ENCODE assay signal across 2 cellular contexts in genomic region chr10:1210667-1211066, GRCh38.
TF ChIP-seq lines count a peak whose summit lies in the region.

No MANE protein-coding gene starts in this region.

TF ChIP-seq in GM12878, 131 proteins besides CTCF, POLR2A, EP300 and RAD21 (continued from another document):
- peak; percentile 56 for TF ChIP-seq BCL3 (IDR thresholded peaks at IDR 0.05; ENCODE audit: borderline replicate concordance, insufficient read depth, low read depth, low read length, poor library complexity, severe bottlenecking)

TF ChIP-seq in GM23338, 12 proteins besides CTCF, POLR2A, EP300 and RAD21 (continued from another document):
- TF ChIP-seq ZNF462 (CRISPR knock-in tag; IDR thresholded peaks at IDR 0.05) = no peak
- TF ChIP-seq, protein P1, sequence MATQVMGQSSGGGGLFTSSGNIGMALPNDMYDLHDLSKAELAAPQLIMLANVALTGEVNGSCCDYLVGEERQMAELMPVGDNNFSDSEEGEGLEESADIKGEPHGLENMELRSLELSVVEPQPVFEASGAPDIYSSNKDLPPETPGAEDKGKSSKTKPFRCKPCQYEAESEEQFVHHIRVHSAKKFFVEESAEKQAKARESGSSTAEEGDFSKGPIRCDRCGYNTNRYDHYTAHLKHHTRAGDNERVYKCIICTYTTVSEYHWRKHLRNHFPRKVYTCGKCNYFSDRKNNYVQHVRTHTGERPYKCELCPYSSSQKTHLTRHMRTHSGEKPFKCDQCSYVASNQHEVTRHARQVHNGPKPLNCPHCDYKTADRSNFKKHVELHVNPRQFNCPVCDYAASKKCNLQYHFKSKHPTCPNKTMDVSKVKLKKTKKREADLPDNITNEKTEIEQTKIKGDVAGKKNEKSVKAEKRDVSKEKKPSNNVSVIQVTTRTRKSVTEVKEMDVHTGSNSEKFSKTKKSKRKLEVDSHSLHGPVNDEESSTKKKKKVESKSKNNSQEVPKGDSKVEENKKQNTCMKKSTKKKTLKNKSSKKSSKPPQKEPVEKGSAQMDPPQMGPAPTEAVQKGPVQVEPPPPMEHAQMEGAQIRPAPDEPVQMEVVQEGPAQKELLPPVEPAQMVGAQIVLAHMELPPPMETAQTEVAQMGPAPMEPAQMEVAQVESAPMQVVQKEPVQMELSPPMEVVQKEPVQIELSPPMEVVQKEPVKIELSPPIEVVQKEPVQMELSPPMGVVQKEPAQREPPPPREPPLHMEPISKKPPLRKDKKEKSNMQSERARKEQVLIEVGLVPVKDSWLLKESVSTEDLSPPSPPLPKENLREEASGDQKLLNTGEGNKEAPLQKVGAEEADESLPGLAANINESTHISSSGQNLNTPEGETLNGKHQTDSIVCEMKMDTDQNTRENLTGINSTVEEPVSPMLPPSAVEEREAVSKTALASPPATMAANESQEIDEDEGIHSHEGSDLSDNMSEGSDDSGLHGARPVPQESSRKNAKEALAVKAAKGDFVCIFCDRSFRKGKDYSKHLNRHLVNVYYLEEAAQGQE (IDR thresholded peaks at IDR 0.05; ENCODE audit: unreplicated experiment) = no peak
- TF ChIP-seq EZH2 (IDR thresholded peaks at IDR 0.05; ENCODE audit: low read depth, unreplicated experiment) = no peak
- TF ChIP-seq POLR2AphosphoS5 (IDR thresholded peaks at IDR 0.05; ENCODE audit: low read depth) = no peak
- TF ChIP-seq CREB1 (CRISPR knock-in tag; IDR thresholded peaks at IDR 0.05; ENCODE audit: low read depth) = no peak
- no peak for TF ChIP-seq JUNB (IDR thresholded peaks at IDR 0.05; ENCODE audit: unreplicated experiment)
- TF ChIP-seq ETS1 (IDR thresholded peaks at IDR 0.05) = no peak
- no peak for TF ChIP-seq NANOG (IDR thresholded peaks at IDR 0.05; ENCODE audit: borderline replicate concordance)
- TF ChIP-seq STAT1 (IDR thresholded peaks at IDR 0.05; ENCODE audit: unreplicated experiment) = no peak
- TF ChIP-seq ZNF114 (CRISPR knock-in tag; IDR thresholded peaks at IDR 0.05) = no peak
- no peak for TF ChIP-seq EZH2phosphoT487 (IDR thresholded peaks at IDR 0.05; ENCODE audit: unreplicated experiment)
